Comparison of ENCODE assay signal across 27 cellular contexts in the genomic region with DNA sequence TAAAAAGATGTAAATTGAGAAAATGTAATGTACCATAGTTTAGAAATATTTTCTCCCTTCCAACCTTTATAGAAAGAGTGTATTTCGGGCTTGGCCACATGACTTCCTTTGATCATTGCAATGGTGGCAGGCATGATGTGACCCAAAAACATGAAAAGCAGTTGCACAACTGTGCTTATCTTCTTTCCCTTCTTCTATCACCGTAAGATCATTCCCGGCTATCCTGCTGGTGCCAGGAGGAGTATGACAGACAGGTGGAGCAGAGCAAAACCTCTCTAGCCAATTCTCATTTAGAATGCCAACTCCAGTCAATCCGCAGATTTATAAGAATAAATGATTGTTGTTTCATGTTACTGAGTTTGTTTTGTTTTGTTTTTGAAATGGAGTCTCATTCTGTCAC. TPM values are rescaled to one million over a fixed set of nuclear protein-coding genes. Genes with fewer than 3 reads are reported as not detected.
DNase-seq lines count a peak whose midpoint lies in the region; ATAC-seq and TF ChIP-seq lines count a peak whose summit lies in the region.
"Had no signal": no experiment of that assay in that cellular context is flagged by ENCODE, and none has a peak within 500 bp of the region (broad histone marks: within the 10 kb centered on the region; RNA-seq: fewer than 3 reads in every experiment).

No MANE protein-coding gene starts in this region.

- DNase-seq in IMR-90 (no peak), coronary artery (ENCODE audit: low spot score) (peak; percentile 1), endothelial cell (ENCODE audit: low spot score) (no peak), KG1 (lab: John Stamatoyannopoulos, UW) (no peak), PC-9 (no peak)
- no peak for DNase-seq in CD8-positive, alpha-beta memory T cell
- DNase-seq: AML-193; CD4-positive, alpha-beta T cell; CD8-positive, alpha-beta T cell; COR-L47; DMS 273 treated with DMSO at 0.1 percent for 48 hours; DMS153; DMS53; DMS79; DND-41; EL; GDM1 had no signal

- no peaks in the 10 kb centered on the region for H4K20me1 ChIP-seq in IMR-90 (ENCODE audit: insufficient read depth, low read length)
- H4K20me1 ChIP-seq in PC-9 (ENCODE audit: insufficient read depth): no peaks in the 10 kb centered on the region
- H4K20me1 ChIP-seq: BLaER1 treated with 17β-estradiol and CSF1 and Interleukin-3, amounts not matched to agents 10 nM and 100 nM had no signal

- H3K14ac ChIP-seq in IMR-90 (replicated peaks; ENCODE audit: low read depth, low read length): no peak overlapping the region

- H3K4ac ChIP-seq in IMR-90 (ENCODE audit: low read depth, low read length): no peak overlapping the region

- no peak overlapping the region for H3K4me2 ChIP-seq in IMR-90 (ENCODE audit: low read depth, low read length)
- no peak overlapping the region for H3K4me2 ChIP-seq in PC-9
- H3K4me2 ChIP-seq: A549; BLaER1 treated with 17β-estradiol and CSF1 and Interleukin-3, amounts not matched to agents 10 nM and 100 nM had no signal

- H3K18ac ChIP-seq in IMR-90 (ENCODE audit: low read depth, low read length): no peak overlapping the region

- no peak overlapping the region for H2BK5ac ChIP-seq in IMR-90 (ENCODE audit: low read depth, low read length, poor library complexity, severe bottlenecking)

- H3K27me3 ChIP-seq in IMR-90 (ENCODE audit: control insufficient read depth, insufficient read depth, low read length) (no peaks in the 10 kb centered on the region; the same call in 1 of the 2 replicates), PC-9 (ENCODE audit: insufficient read depth, low read depth) (no peaks in the 10 kb centered on the region)
- H3K27me3 ChIP-seq in CD8-positive, alpha-beta memory T cell (ENCODE audit: insufficient read depth, low read length, poor library complexity, severe bottlenecking): no peaks in the 10 kb centered on the region
- H3K27me3 ChIP-seq: BLaER1 treated with 17β-estradiol and CSF1 and Interleukin-3, amounts not matched to agents 10 nM and 100 nM had no signal

- peaks cover 2% of the 10 kb centered on the region for H3K27me3 Mint-ChIP-seq in endothelial cell (ENCODE audit: unreplicated experiment)
- H3K27me3 Mint-ChIP-seq in CD8-positive, alpha-beta memory T cell: no peaks in the 10 kb centered on the region
- H3K27me3 Mint-ChIP-seq: B cell; CD4-positive, alpha-beta T cell had no signal

- no peak overlapping the region for H4K91ac ChIP-seq in IMR-90 (ENCODE audit: insufficient read depth, low read depth, low read length)

- no peak overlapping the region for H2BK20ac ChIP-seq in IMR-90 (ENCODE audit: low read depth, low read length)

- no peak overlapping the region for H4K8ac ChIP-seq in IMR-90 (ENCODE audit: low read depth in 2 of 2, low read length in 2 of 2)

- no peak for TF ChIP-seq CTCF in IMR-90 (conservative IDR thresholded peaks at IDR 0.05; ENCODE audit: low read depth, low read length)
- no peak for TF ChIP-seq CTCF in coronary artery (IDR thresholded peaks at IDR 0.05)
- TF ChIP-seq CTCF in endothelial cell (IDR thresholded peaks at IDR 0.05; ENCODE audit: unreplicated experiment): no peak
- no peak for TF ChIP-seq CTCF in PC-9 (conservative IDR thresholded peaks at IDR 0.05)

- no CpG with 5 or more reads among the region's 4 CpGs for WGBS in IMR-90 (ENCODE audit: extremely low coverage in 2 of 2, insufficient read length in 1 of 2), 2 experiments

- intact Hi-C loops in IMR-90 (cut with micrococcal nuclease): no loop called here
- intact Hi-C loops in PC-9 (cut with micrococcal nuclease; ENCODE audit: unreplicated experiment): no loop called here

- no peak overlapping the region for H4K5ac ChIP-seq in IMR-90 (ENCODE audit: low read depth, low read length)

- H2AK9ac ChIP-seq in IMR-90 (replicated peaks; ENCODE audit: low read depth, low read length, poor library complexity): no peak overlapping the region

- H3K36me3 Mint-ChIP-seq in endothelial cell (ENCODE audit: low read depth, unreplicated experiment): peaks cover 8% of the 10 kb centered on the region
- peaks cover 5 to 23% (median 17%) of the 10 kb centered on the region in 3 donors for H3K36me3 Mint-ChIP-seq in CD8-positive, alpha-beta memory T cell

- H3K36me3 ChIP-seq in IMR-90 (ENCODE audit: control insufficient read depth, insufficient read depth, low read length) (no peaks in the 10 kb centered on the region), PC-9 (ENCODE audit: low read depth) (no peaks in the 10 kb centered on the region)
- H3K36me3 ChIP-seq in CD8-positive, alpha-beta memory T cell (ENCODE audit: insufficient read depth, low read length): no peaks in the 10 kb centered on the region

- H2BK120ac ChIP-seq in IMR-90 (ENCODE audit: low read depth, low read length): no peak overlapping the region

- H3K4me3 ChIP-seq in IMR-90 (ENCODE audit: insufficient read depth, low read depth, low read length) (no peak overlapping the region), coronary artery (no peak overlapping the region), PC-9 (no peak overlapping the region)
- no peak overlapping the region for H3K4me3 ChIP-seq in CD8-positive, alpha-beta memory T cell (ENCODE audit: low read length)
- H3K4me3 ChIP-seq: A549; BLaER1 treated with 17β-estradiol and CSF1 and Interleukin-3, amounts not matched to agents 10 nM and 100 nM; GM12878 had no signal

- H3K9ac ChIP-seq in IMR-90 (ENCODE audit: low read depth, low read length): no peak overlapping the region
- H3K9ac ChIP-seq: BLaER1 treated with 17β-estradiol and CSF1 and Interleukin-3, amounts not matched to agents 10 nM and 100 nM had no signal

- BruUV-seq in IMR-90 (replicated peaks; lab: Mats Ljungman, UMichigan) (no TSS peak), PC-9 (replicated peaks; lab: Mats Ljungman, UMichigan) (no TSS peak)

- no peak overlapping the region for H3K27ac ChIP-seq in IMR-90 (ENCODE audit: insufficient read depth, low read length)
- no peak overlapping the region for H3K27ac ChIP-seq in coronary artery
- no peak overlapping the region for H3K27ac ChIP-seq in CD8-positive, alpha-beta memory T cell (ENCODE audit: low read depth, low read length)
- H3K27ac ChIP-seq in PC-9: no peak overlapping the region
- H3K27ac ChIP-seq: 22Rv1; A549; BLaER1 treated with 17β-estradiol and CSF1 and Interleukin-3, amounts not matched to agents 10 nM and 100 nM; C4-2B had no signal

- no peak overlapping the region for H3K27ac Mint-ChIP-seq in endothelial cell (ENCODE audit: unreplicated experiment)
- H3K27ac Mint-ChIP-seq in CD8-positive, alpha-beta memory T cell: no peak overlapping the region
- H3K27ac Mint-ChIP-seq: B cell; CD4-positive, alpha-beta T cell; CD8-positive, alpha-beta T cell had no signal

- no peaks in the 10 kb centered on the region for H3F3A ChIP-seq in PC-9 (ENCODE audit: insufficient read depth, low read depth)

- CTCF ChIA-PET in IMR-90 (lab: Yijun Ruan, JAX) (no interaction called here), PC-9 (lab: Charles Lee) (no interaction called here)
- CTCF ChIA-PET in CD8-positive, alpha-beta memory T cell (lab: Charles Lee): no interaction called here

- peaks cover 10% of the 10 kb centered on the region for H3K9me3 Mint-ChIP-seq in endothelial cell (ENCODE audit: unreplicated experiment)
- peaks cover 8 to 28% (median 21%) of the 10 kb centered on the region in 5 donors for H3K9me3 Mint-ChIP-seq in CD8-positive, alpha-beta memory T cell

- no peaks in the 10 kb centered on the region for H3K79me1 ChIP-seq in IMR-90 (ENCODE audit: low read depth in 1 of 2, low read length in 2 of 2)

- no peak for TF ChIP-seq POLR2A in IMR-90 (IDR thresholded peaks at IDR 0.05; ENCODE audit: low read depth, low read length)

- dilution Hi-C loops in IMR-90 (cut with HindIII; ENCODE audit: low sequenced_read_pairs, unreplicated experiment): no loop called here

- H3K23ac ChIP-seq in IMR-90 (ENCODE audit: low read depth, low read length): no peak overlapping the region

- H3K9me1 ChIP-seq in IMR-90 (ENCODE audit: insufficient read depth, low read length): no peaks in the 10 kb centered on the region

- H3K56ac ChIP-seq in IMR-90 (ENCODE audit: extremely low read depth, insufficient read depth, low read length): 0 out of 2 replicates have a peak overlapping the region, but pooled peaks have one; percentile 17

- TF ChIP-seq RAD21 in IMR-90 (IDR thresholded peaks at IDR 0.05; ENCODE audit: low read length): no peak

- H2AK5ac ChIP-seq in IMR-90 (ENCODE audit: low read depth, low read length): no peak overlapping the region

- POLR2A ChIA-PET in IMR-90 (lab: Charles Lee; ENCODE audit: unreplicated experiment) (no interaction called here), PC-9 (lab: Charles Lee; ENCODE audit: unreplicated experiment) (no interaction called here)
- POLR2A ChIA-PET in CD8-positive, alpha-beta memory T cell (lab: Charles Lee): no interaction called here

- H2AFZ ChIP-seq in IMR-90 (replicated peaks; ENCODE audit: low read length, poor library complexity) (no peak overlapping the region), PC-9 (no peak overlapping the region)

- H3K79me2 ChIP-seq in PC-9 (ENCODE audit: low read depth): no peaks in the 10 kb centered on the region

- H3K9me2 ChIP-seq in PC-9 (ENCODE audit: insufficient read depth): no peaks in the 10 kb centered on the region

- in situ Hi-C loops in IMR-90 (cut with MboI; ENCODE audit: low sequenced_read_pairs): no loop called here

- peaks cover 16% of the 10 kb centered on the region for H3K9me3 ChIP-seq in IMR-90 (ENCODE audit: control insufficient read depth, insufficient read depth, low read length)
- H3K9me3 ChIP-seq in CD8-positive, alpha-beta memory T cell (ENCODE audit: low read length): no peaks in the 10 kb centered on the region
- H3K9me3 ChIP-seq in PC-9 (ENCODE audit: insufficient read depth, low read depth): no peaks in the 10 kb centered on the region

- peak overlapping the region; percentile 47 for H3K4me3 Mint-ChIP-seq in endothelial cell (ENCODE audit: unreplicated experiment)
- H3K4me3 Mint-ChIP-seq in CD8-positive, alpha-beta memory T cell: no peak overlapping the region
- H3K4me3 Mint-ChIP-seq: B cell; CD4-positive, alpha-beta T cell; CD8-positive, alpha-beta T cell had no signal

- no peaks in the 10 kb centered on the region for H3K4me1 Mint-ChIP-seq in endothelial cell (ENCODE audit: unreplicated experiment)
- no peaks in the 10 kb centered on the region for H3K4me1 Mint-ChIP-seq in CD8-positive, alpha-beta memory T cell

- ATAC-seq in IMR-90 (ENCODE audit: low read depth): no peak
- ATAC-seq: A549; CD8-positive, alpha-beta T cell; GM12878 had no signal

- H3K4me1 ChIP-seq in IMR-90 (ENCODE audit: control insufficient read depth, insufficient read depth, low read length): no peaks in the 10 kb centered on the region
- no peaks in the 10 kb centered on the region for H3K4me1 ChIP-seq in CD8-positive, alpha-beta memory T cell (ENCODE audit: insufficient read depth, low read length)
- no peaks in the 10 kb centered on the region for H3K4me1 ChIP-seq in PC-9 (replicated peaks; ENCODE audit: insufficient read depth)
- H3K4me1 ChIP-seq: A549 had no signal

- H2BK15ac ChIP-seq in IMR-90 (ENCODE audit: low read depth, low read length): no peak overlapping the region

RNA-seq across cellular contexts. Expression of gene TESK1, which starts 10.6 kb away (rescaled TPM):
- total RNA-seq in IMR-90 (2012; rRNA removed): 3.1 and 3.4 TPM in 2 replicates
- 21.0 and 22.9 TPM in 2 replicates for polyA plus RNA-seq in IMR-90 (2012; rRNA removed)
- 17.6 and 18.1 TPM in 2 replicates for polyA plus RNA-seq in IMR-90 (2012; cell fraction: cytosol; rRNA removed)
- polyA plus RNA-seq in IMR-90 (2012; cell fraction: nucleus; rRNA removed; ENCODE audit: low replicate concordance): 111 and 120 TPM in 2 replicates
- total RNA-seq in endothelial cell (ENCODE audit: unreplicated experiment): 34.6 TPM
- 10 to 100 TPM; 44.2 to 46.8 TPM for total RNA-seq in CD8-positive, alpha-beta memory T cell
- polyA plus RNA-seq in CD8-positive, alpha-beta memory T cell: 15.9 TPM
- 25.5 and 30.6 TPM in 2 replicates for total RNA-seq in PC-9 (2021)

RNA-seq across cellular contexts. Expression of gene CD72, which starts 23.7 kb away (rescaled TPM):
- total RNA-seq in IMR-90 (2012; rRNA removed): 0.36 TPM in 1 of 2 replicates, not detected in the other
- polyA plus RNA-seq in IMR-90 (2012; rRNA removed): 0.09 and 0.58 TPM in 2 replicates
- 0.06 and 0.46 TPM in 2 replicates for polyA plus RNA-seq in IMR-90 (2012; cell fraction: cytosol; rRNA removed)
- polyA plus RNA-seq in IMR-90 (2012; cell fraction: nucleus; rRNA removed; ENCODE audit: low replicate concordance): 5.8 and 7.9 TPM in 2 replicates
- total RNA-seq in endothelial cell (ENCODE audit: unreplicated experiment): 2.4 TPM
- total RNA-seq in CD8-positive, alpha-beta memory T cell: 1 to 10 TPM; 6.4 to 6.5 TPM
- polyA plus RNA-seq in CD8-positive, alpha-beta memory T cell: 5.1 TPM
- total RNA-seq in PC-9 (2021): 3.2 and 4.1 TPM in 2 replicates

RNA-seq across cellular contexts. Expression of gene SIT1, which starts 56.3 kb away (rescaled TPM):
- total RNA-seq in IMR-90 (2012; rRNA removed) (not detected in 2 replicates), endothelial cell (ENCODE audit: unreplicated experiment) (not detected), PC-9 (2021) (not detected in 2 replicates)
- polyA plus RNA-seq in IMR-90 (2012; rRNA removed): not detected in 2 replicates
- 0.27 TPM in 1 of 2 replicates, not detected in the other for polyA plus RNA-seq in IMR-90 (2012; cell fraction: cytosol; rRNA removed)
- not detected in 2 replicates for polyA plus RNA-seq in IMR-90 (2012; cell fraction: nucleus; rRNA removed; ENCODE audit: low replicate concordance)
- total RNA-seq in CD8-positive, alpha-beta memory T cell: 10 to 100 TPM; 43.1 TPM
- 196 TPM for polyA plus RNA-seq in CD8-positive, alpha-beta memory T cell
- total RNA-seq: A172, Daoy, G401 had no signal
- polyA plus RNA-seq: A549, BJ had no signal

Comparison
In these comparisons a context has a peak if more than half of its experiments do, and no peak if none do; other contexts are left out.
1. RNA of gene SIT1, which starts 56.3 kb away (total RNA-seq): 43.1 TPM in CD8-positive, alpha-beta memory T cell; not detected in IMR-90, not detected in endothelial cell (single experiment) and not detected in PC-9; every median in the first group is over 10 times any median in the second.